In genomic region chr19:52942371-52943133, GRCh38 we compare ENCODE assay signal across 8 cellular contexts. TPM values are rescaled to one million over a fixed set of nuclear protein-coding genes. Genes with fewer than 3 reads are reported as not detected.
DNase-seq lines count a peak whose midpoint lies in the region; ATAC-seq and TF ChIP-seq lines count a peak whose summit lies in the region.

No MANE protein-coding gene starts in this region.

- peaks cover 14 to 46% (median 21%) of the 10 kb centered on the region in 3 donors for H3K36me3 Mint-ChIP-seq in naive thymus-derived CD8-positive, alpha-beta T cell
- H3K36me3 Mint-ChIP-seq in stimulated activated naive B cell treated with anti-CD40 and anti-IgM and Interleukin-4, amounts not matched to agents 10 μg/mL and 1 μg/mL and 100 μg/mL, for 72 hours: peaks cover 13 to 20% of the 10 kb centered on the region in 2 donors

- H3K27ac ChIP-seq in HL-60 (replicated peaks): peak overlapping the region; percentile 92

- H3K27me3 Mint-ChIP-seq in naive thymus-derived CD8-positive, alpha-beta T cell: peaks cover 0 to 7% (median 0%) of the 10 kb centered on the region in 5 donors
- no peaks in the 10 kb centered on the region for H3K27me3 Mint-ChIP-seq in stimulated activated naive B cell treated with anti-CD40 and anti-IgM and Interleukin-4, amounts not matched to agents 10 μg/mL and 1 μg/mL and 100 μg/mL, for 72 hours

- H3K4me3 Mint-ChIP-seq in naive thymus-derived CD8-positive, alpha-beta T cell: peak overlapping the region; percentile 85 to 97 (median 94)
- H3K4me3 Mint-ChIP-seq in stimulated activated naive B cell treated with anti-CD40 and anti-IgM and Interleukin-4, amounts not matched to agents 10 μg/mL and 1 μg/mL and 100 μg/mL, for 72 hours: peak overlapping the region; percentile 95 to 96

- peak; percentile 95 for ATAC-seq in GM19452 (IDR thresholded peaks at IDR 0.05; ENCODE audit: unreplicated experiment)
- peak; percentile 96 to 99 for ATAC-seq in naive thymus-derived CD8-positive, alpha-beta T cell
- peak; percentile 96 to 99 for ATAC-seq in stimulated activated naive B cell treated with anti-CD40 and anti-IgM and Interleukin-4, amounts not matched to agents 10 μg/mL and 1 μg/mL and 100 μg/mL, for 72 hours (replicated peaks)

- no peak for TF ChIP-seq CTCF in HL-60 (IDR thresholded peaks at IDR 0.05; ENCODE audit: insufficient read depth, low read length)

- peaks cover 0 to 70% (median 18%) of the 10 kb centered on the region in 9 donors for H3K9me3 Mint-ChIP-seq in naive thymus-derived CD8-positive, alpha-beta T cell
- H3K9me3 Mint-ChIP-seq in stimulated activated naive B cell treated with anti-CD40 and anti-IgM and Interleukin-4, amounts not matched to agents 10 μg/mL and 1 μg/mL and 100 μg/mL, for 72 hours: peaks cover 0 to 7% of the 10 kb centered on the region in 2 donors

- no peaks in the 10 kb centered on the region for H3K27me3 ChIP-seq in HL-60 (ENCODE audit: insufficient read depth, poor library complexity, severe bottlenecking)

- peaks cover 11 to 32% (median 21%) of the 10 kb centered on the region in 4 donors for H3K4me1 Mint-ChIP-seq in naive thymus-derived CD8-positive, alpha-beta T cell
- H3K4me1 Mint-ChIP-seq in stimulated activated naive B cell treated with anti-CD40 and anti-IgM and Interleukin-4, amounts not matched to agents 10 μg/mL and 1 μg/mL and 100 μg/mL, for 72 hours: peaks cover 16 to 32% of the 10 kb centered on the region in 2 donors

- H3K4me3 ChIP-seq in HL-60 (replicated peaks; ENCODE audit: insufficient read depth, low read length): peak overlapping the region; percentile 65

- peak; percentile 87 for DNase-seq in CMK (ENCODE audit: low read depth)
- DNase-seq in HL-60 (ENCODE audit: low read depth in 1 of 2, low spot score in 1 of 2): peak; percentile 78 to 93
- DNase-seq in OCI-M2 (lab: John Stamatoyannopoulos, UW; ENCODE audit: unreplicated experiment): peak; percentile 53
- DNase-seq in activated T-helper 1 cell treated with Interleukin-2 at 50 U/mL for 16 hours (ENCODE audit: low read depth): peak; percentile 93
- DNase-seq in fibroblast of gingiva (ENCODE audit: low read depth): peak; percentile 82
- DNase-seq in naive thymus-derived CD8-positive, alpha-beta T cell: peak; percentile 91 to 98 (median 96)
- peak; percentile 95 for DNase-seq in stimulated activated naive B cell treated with anti-CD40 and anti-IgM and Interleukin-4, amounts not matched to agents 10 μg/mL and 1 μg/mL and 100 μg/mL, for 72 hours

- peak overlapping the region; percentile 73 to 97 (median 94) for H3K27ac Mint-ChIP-seq in naive thymus-derived CD8-positive, alpha-beta T cell
- H3K27ac Mint-ChIP-seq in stimulated activated naive B cell treated with anti-CD40 and anti-IgM and Interleukin-4, amounts not matched to agents 10 μg/mL and 1 μg/mL and 100 μg/mL, for 72 hours: peak overlapping the region; percentile 97

- POLR2A ChIA-PET in naive thymus-derived CD8-positive, alpha-beta T cell (lab: Charles Lee): interaction anchor here (1.1 kb wide), 2 partner anchors 14 to 20 kb away, joined by 3 to 4 read pairs; partner anchors contain the start of gene ZNF816

RNA-seq across cellular contexts. Expression of gene ZNF888, which starts 19.3 kb away (rescaled TPM):
- total RNA-seq in naive thymus-derived CD8-positive, alpha-beta T cell: 10 to 100 TPM in 1 of 2 experiments, 1 to 10 TPM in 1; 9.5 to 10.5 TPM
- polyA plus RNA-seq in naive thymus-derived CD8-positive, alpha-beta T cell: 1 to 10 TPM in 2 of 3 donors, under 1 TPM in 1; 0.85 to 2.4 (median 1.7) TPM

RNA-seq across cellular contexts. Expression of gene ZNF816, which starts 20.1 kb away (rescaled TPM):
- 10 to 100 TPM; 20.0 to 21.6 TPM for total RNA-seq in naive thymus-derived CD8-positive, alpha-beta T cell
- polyA plus RNA-seq in naive thymus-derived CD8-positive, alpha-beta T cell: 10 to 100 TPM in 1 of 3 donors, 1 to 10 TPM in 2; 5.0 to 15.4 (median 6.7) TPM

RNA-seq across cellular contexts. Expression of gene ZNF320, which starts 45.1 kb away (rescaled TPM):
- total RNA-seq in naive thymus-derived CD8-positive, alpha-beta T cell: 10 to 100 TPM; 25.8 TPM
- polyA plus RNA-seq in naive thymus-derived CD8-positive, alpha-beta T cell: 1 to 10 TPM; 5.8 to 8.4 (median 6.1) TPM

Comparison
In these comparisons a context has a peak if more than half of its experiments do, and no peak if none do; other contexts are left out.
1. Peak in every context shown above with its lines: DNase-seq, ATAC-seq, H3K4me3 ChIP-seq and H3K27ac ChIP-seq.